ENCODE assay signal across 9 cellular contexts in the genomic region with DNA sequence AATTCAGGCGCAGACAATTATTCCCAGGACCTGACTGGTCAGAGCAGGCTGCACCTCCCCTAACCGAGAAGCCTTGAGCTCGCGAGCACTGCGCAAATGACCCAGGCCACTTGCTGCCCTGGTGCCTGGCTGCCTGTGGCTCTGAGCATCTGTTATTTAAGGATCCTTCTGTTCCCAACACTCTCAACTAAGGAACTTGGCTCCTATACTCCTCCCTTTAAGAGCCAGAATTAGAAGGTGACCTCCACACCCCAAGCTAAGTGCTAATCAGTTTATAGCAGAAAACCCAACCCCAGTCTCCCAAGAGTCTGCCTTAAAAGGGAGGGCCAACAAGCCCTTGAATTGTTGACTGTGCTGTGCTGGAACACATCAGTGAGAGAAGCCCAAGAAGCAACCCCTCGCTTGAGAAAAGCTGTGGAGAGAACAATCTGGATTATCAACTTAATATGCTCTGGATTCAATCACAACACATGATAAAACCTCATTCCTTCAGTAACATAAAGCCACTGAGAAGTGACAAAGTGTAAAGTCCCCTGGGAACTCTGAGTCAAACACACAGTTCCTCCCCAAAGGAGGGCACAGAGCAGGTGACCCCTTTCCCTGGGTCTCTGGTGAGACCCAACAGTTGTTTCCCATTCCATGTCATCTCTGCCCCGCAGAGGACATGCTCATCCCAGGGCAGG. TPM values are rescaled to one million over a fixed set of nuclear protein-coding genes. Genes with fewer than 3 reads are reported as not detected.
DNase-seq lines count a peak whose midpoint lies in the region; ATAC-seq and TF ChIP-seq lines count a peak whose summit lies in the region.
"Had no signal": no experiment of that assay in that cellular context is flagged by ENCODE, and none has a peak within 500 bp of the region (broad histone marks: within the 10 kb centered on the region; RNA-seq: fewer than 3 reads in every experiment).

No MANE protein-coding gene starts in this region.

- H3K27ac Mint-ChIP-seq in CD4-positive, alpha-beta memory T cell = peak overlapping the region in 6 of 7 donors; percentile 36 to 84 (median 46)
- H3K27ac Mint-ChIP-seq in activated T-helper 1 cell treated with anti-CD3 and anti-CD28 coated beads, Interleukin-12 subunit alpha, Interleukin-12 subunit beta, Interleukin-2, Interleukin-4 antibody, amounts not matched to agents 30 ng/mL and 10 ng/mL and 1 ng/mL, durations not matched to agents 14 hours and 24 hours and 36 hours = peak overlapping the region; percentile 2

- in situ Hi-C loops in gastrocnemius medialis (cut with MboI; ENCODE audit: low sequenced_read_pairs in 4 of 4) = no loop called here

- peaks cover 0 to 2% (median 0%) of the 10 kb centered on the region in 8 donors for H3K9me3 Mint-ChIP-seq in CD4-positive, alpha-beta memory T cell
- H3K9me3 Mint-ChIP-seq in activated T-helper 1 cell treated with anti-CD3 and anti-CD28 coated beads, Interleukin-12 subunit alpha, Interleukin-12 subunit beta, Interleukin-2, Interleukin-4 antibody, amounts not matched to agents 30 ng/mL and 10 ng/mL and 1 ng/mL, durations not matched to agents 14 hours and 24 hours and 36 hours = no peaks in the 10 kb centered on the region

- H3K9me3 ChIP-seq in CD4-positive, alpha-beta memory T cell (ENCODE audit: control insufficient read depth in 1 of 2, low read length in 2 of 2) = no peaks in the 10 kb centered on the region
- H3K9me3 ChIP-seq in heart right ventricle (no peaks in the 10 kb centered on the region), gastrocnemius medialis (no peaks in the 10 kb centered on the region)

- peaks cover 20 to 64% of the 10 kb centered on the region in 2 donors for H3K36me3 Mint-ChIP-seq in CD4-positive, alpha-beta memory T cell
- H3K36me3 Mint-ChIP-seq in activated T-helper 1 cell treated with anti-CD3 and anti-CD28 coated beads, Interleukin-12 subunit alpha, Interleukin-12 subunit beta, Interleukin-2, Interleukin-4 antibody, amounts not matched to agents 30 ng/mL and 10 ng/mL and 1 ng/mL, durations not matched to agents 14 hours and 24 hours and 36 hours (ENCODE audit: low read depth) = peaks cover 17% of the 10 kb centered on the region

- TF ChIP-seq POLR2A in gastrocnemius medialis (IDR thresholded peaks at IDR 0.05) = no peak

- intact Hi-C loops in CD4-positive, alpha-beta memory T cell (cut with micrococcal nuclease) = no loop called here
- intact Hi-C loops in activated T-helper 1 cell treated with anti-CD3 and anti-CD28 coated beads, Interleukin-12 subunit alpha, Interleukin-12 subunit beta, Interleukin-2, Interleukin-4 antibody, amounts not matched to agents 30 ng/mL and 10 ng/mL and 1 ng/mL, durations not matched to agents 14 hours and 24 hours and 36 hours (cut with micrococcal nuclease) = no loop called here
- intact Hi-C loops in heart right ventricle (cut with DNase I) = no loop called here
- intact Hi-C loops in gastrocnemius medialis (cut with DNase I; ENCODE audit: low total_unique reads) = no loop called here

- TF ChIP-seq CTCF in heart right ventricle (IDR thresholded peaks at IDR 0.05) (no peak), gastrocnemius medialis (IDR thresholded peaks at IDR 0.05 in 4 of 5, conservative IDR thresholded peaks at IDR 0.05 in 1 of 5) (no peak)

- no peak for DNase-seq in CD4-positive, alpha-beta memory T cell
- DNase-seq in activated T-helper 1 cell treated with anti-CD3 and anti-CD28 coated beads, Interleukin-12 subunit alpha, Interleukin-12 subunit beta, Interleukin-2, Interleukin-4 antibody, amounts not matched to agents 30 ng/mL and 10 ng/mL and 1 ng/mL, durations not matched to agents 14 hours and 24 hours and 36 hours (ENCODE audit: low spot score) = no peak
- DNase-seq in heart right ventricle = no peak
- no peak for DNase-seq in gastrocnemius medialis
- DNase-seq: NCI-H1417 had no signal

- no peak overlapping the region for H3K4me3 ChIP-seq in CD4-positive, alpha-beta memory T cell (ENCODE audit: low read length in 2 of 2)
- peak overlapping the region in 1 of 10 donors; percentile 6 for H3K4me3 ChIP-seq in heart right ventricle
- H3K4me3 ChIP-seq in gastrocnemius medialis = peak overlapping the region in 1 of 4 donors; percentile 3

- peaks cover 3% of the 10 kb centered on the region for H3K4me1 ChIP-seq in CD4-positive, alpha-beta memory T cell (ENCODE audit: insufficient read depth, low read length)
- peaks cover 24 to 85% (median 61%) of the 10 kb centered on the region in 9 donors for H3K4me1 ChIP-seq in heart right ventricle
- peaks cover 79 to 89% of the 10 kb centered on the region in 2 donors for H3K4me1 ChIP-seq in gastrocnemius medialis

- H3K36me3 ChIP-seq in CD4-positive, alpha-beta memory T cell (ENCODE audit: insufficient read depth, low read length) = peaks cover 55% of the 10 kb centered on the region
- H3K36me3 ChIP-seq in heart right ventricle (peaks cover 2 to 78% (median 33%) of the 10 kb centered on the region in 9 donors), gastrocnemius medialis (peaks cover 0 to 25% of the 10 kb centered on the region in 2 donors)

- WGBS in heart right ventricle, 2 donors = 39 to 43% methylated on average over 7 of the region's 7 CpGs

- no peaks in the 10 kb centered on the region for H3K27me3 ChIP-seq in CD4-positive, alpha-beta memory T cell (ENCODE audit: insufficient read depth, low read length)
- H3K27me3 ChIP-seq in heart right ventricle (no peaks in the 10 kb centered on the region), gastrocnemius medialis (no peaks in the 10 kb centered on the region)

- H3K4me1 Mint-ChIP-seq in CD4-positive, alpha-beta memory T cell = peaks cover 18 to 52% (median 33%) of the 10 kb centered on the region in 4 donors
- H3K4me1 Mint-ChIP-seq in activated T-helper 1 cell treated with anti-CD3 and anti-CD28 coated beads, Interleukin-12 subunit alpha, Interleukin-12 subunit beta, Interleukin-2, Interleukin-4 antibody, amounts not matched to agents 30 ng/mL and 10 ng/mL and 1 ng/mL, durations not matched to agents 14 hours and 24 hours and 36 hours (ENCODE audit: low read depth) = peaks cover 19% of the 10 kb centered on the region

- POLR2A ChIA-PET in CD4-positive, alpha-beta memory T cell (lab: Charles Lee; ENCODE audit: partially characterized antibody) = interaction anchor here (1.2 kb wide), 1 partner anchor 15 kb away, joined by 3 read pairs; a partner anchor contains a TSS

- H3K4me3 Mint-ChIP-seq in CD4-positive, alpha-beta memory T cell = no peak overlapping the region
- no peak overlapping the region for H3K4me3 Mint-ChIP-seq in activated T-helper 1 cell treated with anti-CD3 and anti-CD28 coated beads, Interleukin-12 subunit alpha, Interleukin-12 subunit beta, Interleukin-2, Interleukin-4 antibody, amounts not matched to agents 30 ng/mL and 10 ng/mL and 1 ng/mL, durations not matched to agents 14 hours and 24 hours and 36 hours

- peak; percentile 24 to 76 (median 56) for ATAC-seq in heart right ventricle
- peak; percentile 37 to 60 for ATAC-seq in gastrocnemius medialis
- ATAC-seq in GM21447 (IDR thresholded peaks at IDR 0.05; ENCODE audit: unreplicated experiment) = no peak
- no peak for ATAC-seq in GM18519 (IDR thresholded peaks at IDR 0.05; ENCODE audit: low FRiP score, unreplicated experiment)
- no peak for ATAC-seq in HG03045 (IDR thresholded peaks at IDR 0.05; ENCODE audit: unreplicated experiment)
- ATAC-seq in HG03520 (IDR thresholded peaks at IDR 0.05; ENCODE audit: unreplicated experiment) = no peak

- CTCF ChIA-PET in CD4-positive, alpha-beta memory T cell (lab: Charles Lee; ENCODE audit: partially characterized antibody) = interaction anchor here (0.5 kb wide), 1 partner anchor 9 kb away, joined by 4 read pairs; no protein-coding TSS in a partner anchor

- H3K27me3 Mint-ChIP-seq in CD4-positive, alpha-beta memory T cell = no peaks in the 10 kb centered on the region
- H3K27me3 Mint-ChIP-seq in activated T-helper 1 cell treated with anti-CD3 and anti-CD28 coated beads, Interleukin-12 subunit alpha, Interleukin-12 subunit beta, Interleukin-2, Interleukin-4 antibody, amounts not matched to agents 30 ng/mL and 10 ng/mL and 1 ng/mL, durations not matched to agents 14 hours and 24 hours and 36 hours (ENCODE audit: insufficient read depth) = no peaks in the 10 kb centered on the region

- H3K27ac ChIP-seq in CD4-positive, alpha-beta memory T cell (ENCODE audit: low read depth, low read length) = no peak overlapping the region
- H3K27ac ChIP-seq in heart right ventricle (peak overlapping the region; percentile 24 to 80 (median 64)), gastrocnemius medialis (peak overlapping the region; percentile 73 to 96 (median 88))

RNA-seq across cellular contexts. Expression of a gene that starts 14.6 kb away (rescaled TPM):
- 100 to 1,000 TPM; 177 to 182 TPM for total RNA-seq in CD4-positive, alpha-beta memory T cell
- polyA plus RNA-seq in CD4-positive, alpha-beta memory T cell = 10 to 100 TPM; 31.4 to 61.4 TPM
- 73.8 and 77.9 TPM in 2 replicates for total RNA-seq in activated T-helper 1 cell treated with anti-CD3 and anti-CD28 coated beads, Interleukin-12 subunit alpha, Interleukin-12 subunit beta, Interleukin-2, Interleukin-4 antibody, amounts not matched to agents 30 ng/mL and 10 ng/mL and 1 ng/mL, durations not matched to agents 14 hours and 24 hours and 36 hours
- total RNA-seq in heart right ventricle (100 to 1,000 TPM in 1 of 10 donors, 10 to 100 TPM in 9; 45.2 to 101 (median 63.1) TPM), gastrocnemius medialis (100 to 1,000 TPM in 1 of 4 donors, 10 to 100 TPM in 3; 69.3 to 142 (median 85.6) TPM)
- 100 to 1,000 TPM in 1 of 2 donors, 10 to 100 TPM in 1; 53.6 to 140 TPM for polyA plus RNA-seq in heart right ventricle

RNA-seq across cellular contexts. Expression of a gene that starts 24.7 kb away (rescaled TPM):
- total RNA-seq in CD4-positive, alpha-beta memory T cell = 10 to 100 TPM; 69.9 to 71.5 TPM
- 10 to 100 TPM; 10.8 to 23.6 TPM for polyA plus RNA-seq in CD4-positive, alpha-beta memory T cell
- total RNA-seq in activated T-helper 1 cell treated with anti-CD3 and anti-CD28 coated beads, Interleukin-12 subunit alpha, Interleukin-12 subunit beta, Interleukin-2, Interleukin-4 antibody, amounts not matched to agents 30 ng/mL and 10 ng/mL and 1 ng/mL, durations not matched to agents 14 hours and 24 hours and 36 hours = 52.7 and 57.5 TPM in 2 replicates
- 10 to 100 TPM; 15.7 to 32.2 (median 18.6) TPM for total RNA-seq in heart right ventricle
- 10 to 100 TPM; 12.8 to 21.8 TPM for polyA plus RNA-seq in heart right ventricle
- 10 to 100 TPM; 26.0 to 41.5 (median 27.5) TPM for total RNA-seq in gastrocnemius medialis

RNA-seq across cellular contexts. Expression of a gene that starts 45.5 kb away (rescaled TPM):
- total RNA-seq in CD4-positive, alpha-beta memory T cell = 10 to 100 TPM; 28.7 to 30.0 TPM
- polyA plus RNA-seq in CD4-positive, alpha-beta memory T cell = 1 to 10 TPM in 1 of 2 donors, under 1 TPM in 1; 0.03 to 2.5 TPM
- 37.6 and 38.7 TPM in 2 replicates for total RNA-seq in activated T-helper 1 cell treated with anti-CD3 and anti-CD28 coated beads, Interleukin-12 subunit alpha, Interleukin-12 subunit beta, Interleukin-2, Interleukin-4 antibody, amounts not matched to agents 30 ng/mL and 10 ng/mL and 1 ng/mL, durations not matched to agents 14 hours and 24 hours and 36 hours
- total RNA-seq in heart right ventricle (10 to 100 TPM; 19.5 to 34.3 (median 21.3) TPM), gastrocnemius medialis (10 to 100 TPM; 28.0 to 40.6 (median 32.5) TPM)
- 10 to 100 TPM; 18.7 to 25.7 TPM for polyA plus RNA-seq in heart right ventricle

Comparison
In these comparisons a context has a peak if more than half of its experiments do, and no peak if none do; other contexts are left out.
1. ATAC-seq: peak in heart right ventricle (8 of 8) and gastrocnemius medialis (2 of 2); none in GM21447 (single experiment), GM18519 (single experiment), HG03045 (single experiment) and HG03520 (single experiment).